Comparison of ENCODE assay signal across 13 cellular contexts in genomic region chr17:28317099-28317964, GRCh38. TPM values are rescaled to one million over a fixed set of nuclear protein-coding genes. Genes with fewer than 3 reads are reported as not detected.
A peak's percentile ranks its signal among the peaks of the same experiment; 100 is the strongest.
DNase-seq lines count a peak whose midpoint lies in the region; ATAC-seq, FAIRE-seq and TF ChIP-seq lines count a peak whose summit lies in the region.
"Had no signal": no experiment of that assay in that cellular context is flagged by ENCODE, and none has a peak within 500 bp of the region (broad histone marks: within the 10 kb centered on the region; RNA-seq: fewer than 3 reads in every experiment).

No MANE protein-coding gene starts in this region.

- no peak for TF ChIP-seq EP300 in A549 (IDR thresholded peaks at IDR 0.05)

- DNase-seq in A549 (ENCODE audit: low read depth in 1 of 2, low spot score in 1 of 2) (no peak), GM12864 (ENCODE audit: low read depth) (no peak), T-helper 17 cell (no peak), immature natural killer cell (no peak), NCI-H128 (lab: John Stamatoyannopoulos, UW; ENCODE audit: unreplicated experiment) (no peak), SKM-1 (lab: John Stamatoyannopoulos, UW; ENCODE audit: unreplicated experiment) (no peak), tibial artery (no peak)
- DNase-seq: DMS153, foreskin keratinocyte had no signal

- H3K4me3 Mint-ChIP-seq in T-helper 17 cell (peak overlapping the region; percentile 90), immature natural killer cell (peak overlapping the region; percentile 30 to 91 (median 87))

- no peak for FAIRE-seq in A549 (lab: Jason Lieb, UNC)
- FAIRE-seq: bronchial epithelial cell had no signal

- H3K27ac Mint-ChIP-seq in T-helper 17 cell, result peak overlapping the region; percentile 77
- H3K27ac Mint-ChIP-seq in immature natural killer cell, result peak overlapping the region in 1 of 6 donors; percentile 58

- peaks cover 40% of the 10 kb centered on the region for H3K4me1 ChIP-seq in A549
- H3K4me1 ChIP-seq in tibial artery, result peaks cover 0 to 22% (median 13%) of the 10 kb centered on the region in 4 donors

- H3K27me3 Mint-ChIP-seq in T-helper 17 cell (peaks cover 6% of the 10 kb centered on the region), immature natural killer cell (ENCODE audit: low read depth in 3 of 3) (peaks cover 6 to 10% (median 6%) of the 10 kb centered on the region in 3 donors)

- POLR2A ChIA-PET in A549 (lab: Yijun Ruan, JAX), result no interaction called here

- H3K36me3 ChIP-seq in tibial artery, result no peaks in the 10 kb centered on the region

- H3K4me3 ChIP-seq in A549, result no peak overlapping the region
- peak overlapping the region; percentile 74 for H3K4me3 ChIP-seq in GM12864 (ENCODE audit: low read depth, low read length)
- no peak overlapping the region for H3K4me3 ChIP-seq in tibial artery

- TF ChIP-seq CTCF in A549 (IDR thresholded peaks at IDR 0.05) (no peak), GM12864 (IDR thresholded peaks at IDR 0.05; ENCODE audit: low read depth, low read length, missing control alignments) (no peak), tibial artery (IDR thresholded peaks at IDR 0.05) (no peak)

- H3K36me3 Mint-ChIP-seq in T-helper 17 cell (ENCODE audit: low read depth) (no peaks in the 10 kb centered on the region), immature natural killer cell (no peaks in the 10 kb centered on the region)

- H3K9me3 ChIP-seq in A549 (no peaks in the 10 kb centered on the region), T-helper 17 cell (ENCODE audit: control insufficient read depth, low read length, poor library complexity, severe bottlenecking) (no peaks in the 10 kb centered on the region), tibial artery (no peaks in the 10 kb centered on the region)

- H3K4me2 ChIP-seq in A549, result peak overlapping the region; percentile 89; the same call in 1 of the 3 replicates

- no peak for TF ChIP-seq POLR2A in A549 (IDR thresholded peaks at IDR 0.05; ENCODE audit: low read length)

- H3K9me3 Mint-ChIP-seq in immature natural killer cell, result no peaks in the 10 kb centered on the region

- CTCF ChIA-PET in A549 (lab: Yijun Ruan, JAX), result interaction anchor here (0.9 to 2.8 kb wide), 5 partner anchors 11 to 86 kb away, joined by 4 to 10 read pairs (median 6); no protein-coding TSS in a partner anchor

- no peaks in the 10 kb centered on the region for H3K27me3 ChIP-seq in tibial artery
- H3K27me3 ChIP-seq: foreskin keratinocyte had no signal

- H3K4me1 Mint-ChIP-seq in T-helper 17 cell (peaks cover 19% of the 10 kb centered on the region), immature natural killer cell (peaks cover 25 to 31% of the 10 kb centered on the region in 2 donors)

- TF ChIP-seq RAD21 in A549 (conservative IDR thresholded peaks at IDR 0.05 in 1 of 2, IDR thresholded peaks at IDR 0.05 in 1 of 2), result no peak

- H3K27ac ChIP-seq in A549, result no peak overlapping the region
- no peak overlapping the region for H3K27ac ChIP-seq in tibial artery
- H3K27ac ChIP-seq: foreskin keratinocyte had no signal

- ATAC-seq in A549 (no peak), T-helper 17 cell (no peak), GM18520 (IDR thresholded peaks at IDR 0.05; ENCODE audit: unreplicated experiment) (no peak)
- ATAC-seq: foreskin keratinocyte had no signal

- intact Hi-C loops in tibial artery (cut with DNase I; ENCODE audit: low total_unique reads), result no loop called here

- 93% methylated on average over 21 of the region's 21 CpGs for WGBS in A549 (ENCODE audit: missing lambda C conversion rate)

TF ChIP-seq in A549, 52 proteins besides CTCF, POLR2A, EP300 and RAD21:
- no peak for TF ChIP-seq HDAC2 (IDR thresholded peaks at IDR 0.05)
- no peak for TF ChIP-seq TFCP2L1 (CRISPR knock-in tag; IDR thresholded peaks at IDR 0.05)
- no peak for TF ChIP-seq KDM1A (IDR thresholded peaks at IDR 0.05; ENCODE audit: low read depth)
- TF ChIP-seq RCOR1 (IDR thresholded peaks at IDR 0.05; ENCODE audit: low read depth, low read length), result no peak
- no peak for TF ChIP-seq RARB (CRISPR knock-in tag; IDR thresholded peaks at IDR 0.05)
- TF ChIP-seq SREBF2 (IDR thresholded peaks at IDR 0.05), result no peak
- no peak for TF ChIP-seq PHF8 (IDR thresholded peaks at IDR 0.05; ENCODE audit: borderline replicate concordance, low read depth)
- no peak for TF ChIP-seq POLR2AphosphoS2 (conservative IDR thresholded peaks at IDR 0.05; ENCODE audit: low read length)
- TF ChIP-seq HES2 (IDR thresholded peaks at IDR 0.05), result no peak
TF ChIP-seq in A549: peak in this region for 0.

RNA-seq across cellular contexts. Expression of gene TMEM97, which starts 1.7 kb away (rescaled TPM):
- polyA plus RNA-seq in A549 (2011; rRNA removed) (90.9 and 98.7 TPM in 2 replicates), A549 (2017; fragmentation: RNase III; extraction: RNeasy Plus Mini Kit Qiagen cat#74134 plus additional on column Dnase treatment) (65.0 to 75.6 TPM (median 70.2 TPM) in 3 replicates), immature natural killer cell (10 to 100 TPM in 2 of 3 donors, 1 to 10 TPM in 1; 9.8 to 13.8 (median 11.4) TPM)
- 39.8 and 43.6 TPM in 2 replicates for polyA plus RNA-seq in A549 (2012; cell fraction: cytosol; rRNA removed)
- 18.3 and 28.7 TPM in 2 replicates for polyA plus RNA-seq in A549 (2012; cell fraction: nucleus; rRNA removed)
- polyA minus RNA-seq in A549 (2011; rRNA and poly(A)+ RNA removed), result 58.8 and 66.0 TPM in 2 replicates
- 1 to 10 TPM; 2.1 to 4.0 TPM for total RNA-seq in T-helper 17 cell

RNA-seq across cellular contexts. Expression of gene IFT20, which starts 17.9 kb away (rescaled TPM):
- polyA plus RNA-seq in A549 (2011; rRNA removed) (58.7 and 72.1 TPM in 2 replicates), A549 (2017; fragmentation: RNase III; extraction: RNeasy Plus Mini Kit Qiagen cat#74134 plus additional on column Dnase treatment) (53.8 to 57.4 TPM (median 56.8 TPM) in 3 replicates), immature natural killer cell (10 to 100 TPM; 51.1 to 70.4 (median 53.0) TPM)
- 49.7 and 52.2 TPM in 2 replicates for polyA plus RNA-seq in A549 (2012; cell fraction: cytosol; rRNA removed)
- polyA plus RNA-seq in A549 (2012; cell fraction: nucleus; rRNA removed), result 36.8 and 43.6 TPM in 2 replicates
- 15.0 and 17.0 TPM in 2 replicates for polyA minus RNA-seq in A549 (2011; rRNA and poly(A)+ RNA removed)
- 10 to 100 TPM; 60.6 to 64.6 TPM for total RNA-seq in T-helper 17 cell

RNA-seq across cellular contexts. Expression of gene TNFAIP1, which starts 18.2 kb away (rescaled TPM):
- polyA plus RNA-seq in A549 (2011; rRNA removed) (66.2 and 68.3 TPM in 2 replicates), A549 (2017; fragmentation: RNase III; extraction: RNeasy Plus Mini Kit Qiagen cat#74134 plus additional on column Dnase treatment) (37.4 to 38.8 TPM (median 37.4 TPM) in 3 replicates), immature natural killer cell (10 to 100 TPM in 1 of 3 donors, 1 to 10 TPM in 2; 4.7 to 11.6 (median 6.7) TPM)
- 56.9 and 65.0 TPM in 2 replicates for polyA plus RNA-seq in A549 (2012; cell fraction: cytosol; rRNA removed)
- polyA plus RNA-seq in A549 (2012; cell fraction: nucleus; rRNA removed), result 59.9 and 77.4 TPM in 2 replicates
- 110 and 120 TPM in 2 replicates for polyA minus RNA-seq in A549 (2011; rRNA and poly(A)+ RNA removed)
- 10 to 100 TPM in 1 of 2 donors, 1 to 10 TPM in 1; 8.8 to 14.0 TPM for total RNA-seq in T-helper 17 cell

RNA-seq across cellular contexts. Expression of gene POLDIP2, which starts 40.0 kb away (rescaled TPM):
- polyA plus RNA-seq in A549 (2011; rRNA removed) (132 and 162 TPM in 2 replicates), A549 (2017; fragmentation: RNase III; extraction: RNeasy Plus Mini Kit Qiagen cat#74134 plus additional on column Dnase treatment) (125 to 130 TPM (median 127 TPM) in 3 replicates), immature natural killer cell (100 to 1,000 TPM in 1 of 3 donors, 10 to 100 TPM in 2; 79.0 to 134 (median 80.3) TPM)
- polyA plus RNA-seq in A549 (2012; cell fraction: cytosol; rRNA removed), result 145 and 182 TPM in 2 replicates
- 98.1 and 111 TPM in 2 replicates for polyA plus RNA-seq in A549 (2012; cell fraction: nucleus; rRNA removed)
- polyA minus RNA-seq in A549 (2011; rRNA and poly(A)+ RNA removed), result 148 and 169 TPM in 2 replicates
- total RNA-seq in T-helper 17 cell, result 10 to 100 TPM; 24.6 to 30.7 TPM

RNA-seq across cellular contexts. Expression of gene SEBOX, which starts 47.7 kb away (rescaled TPM):
- not detected in 2 replicates for polyA plus RNA-seq in A549 (2011; rRNA removed)
- not detected in 2 replicates for polyA plus RNA-seq in A549 (2012; cell fraction: cytosol; rRNA removed)
- polyA plus RNA-seq in A549 (2012; cell fraction: nucleus; rRNA removed), result not detected in 2 replicates
- not detected in 3 replicates for polyA plus RNA-seq in A549 (2017; fragmentation: RNase III; extraction: RNeasy Plus Mini Kit Qiagen cat#74134 plus additional on column Dnase treatment)
- polyA minus RNA-seq in A549 (2011; rRNA and poly(A)+ RNA removed), result not detected in 2 replicates
- total RNA-seq in T-helper 17 cell, result not detected
- not detected for polyA plus RNA-seq in immature natural killer cell
- total RNA-seq: bronchial epithelial cell, foreskin keratinocyte, HT1080, temporal lobe had no signal
- polyA plus RNA-seq: foreskin keratinocyte had no signal
